ENCODE assay signal across 1 cellular context in genomic region chr6:117206951-117207687, GRCh38.
TF ChIP-seq lines count a peak whose summit lies in the region.

No MANE protein-coding gene starts in this region.

TF ChIP-seq in HEK293, 187 proteins besides CTCF, POLR2A, EP300 and RAD21 (continued from another document):
- TF ChIP-seq, protein P1, sequence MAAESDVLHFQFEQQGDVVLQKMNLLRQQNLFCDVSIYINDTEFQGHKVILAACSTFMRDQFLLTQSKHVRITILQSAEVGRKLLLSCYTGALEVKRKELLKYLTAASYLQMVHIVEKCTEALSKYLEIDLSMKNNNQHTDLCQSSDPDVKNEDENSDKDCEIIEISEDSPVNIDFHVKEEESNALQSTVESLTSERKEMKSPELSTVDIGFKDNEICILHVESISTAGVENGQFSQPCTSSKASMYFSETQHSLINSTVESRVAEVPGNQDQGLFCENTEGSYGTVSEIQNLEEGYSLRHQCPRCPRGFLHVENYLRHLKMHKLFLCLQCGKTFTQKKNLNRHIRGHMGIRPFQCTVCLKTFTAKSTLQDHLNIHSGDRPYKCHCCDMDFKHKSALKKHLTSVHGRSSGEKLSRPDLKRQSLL (tag by site-specific recombination; IDR thresholded peaks at IDR 0.05) = no peak
- TF ChIP-seq ZNF830 (tag by site-specific recombination; IDR thresholded peaks at IDR 0.05; ENCODE audit: low read depth) = no peak
- TF ChIP-seq ZNF555 (tag by site-specific recombination; conservative IDR thresholded peaks at IDR 0.05) = no peak
